11 cellular contexts compared by ENCODE assay signal in genomic region chr11:79087238-79087956, GRCh38.
DNase-seq lines count a peak whose midpoint lies in the region; ATAC-seq and TF ChIP-seq lines count a peak whose summit lies in the region.
"Had no signal": no experiment of that assay in that cellular context is flagged by ENCODE, and none has a peak within 500 bp of the region (broad histone marks: within the 10 kb centered on the region; RNA-seq: fewer than 3 reads in every experiment).

No MANE protein-coding gene starts in this region.

- H3K9me3 ChIP-seq in spleen (no peaks in the 10 kb centered on the region), HAP-1 (no peaks in the 10 kb centered on the region)
- H3K9me3 ChIP-seq: gastrocnemius medialis had no signal

- no peak for ATAC-seq in GM21526 (IDR thresholded peaks at IDR 0.05; ENCODE audit: low FRiP score, unreplicated experiment)

- H3K4me3 ChIP-seq in brain microvascular endothelial cell (ENCODE audit: low read depth, low read length), result no peak overlapping the region
- H3K4me3 ChIP-seq in spleen, result no peak overlapping the region
- no peak overlapping the region for H3K4me3 ChIP-seq in HAP-1
- H3K4me3 ChIP-seq: gastrocnemius medialis had no signal

- H3K4me1 ChIP-seq in spleen (peaks cover 0 to 4% (median 0%) of the 10 kb centered on the region in 6 donors), HAP-1 (no peaks in the 10 kb centered on the region)

- in situ Hi-C loops in brain microvascular endothelial cell (cut with HindIII; ENCODE audit: low pct_ligation_motif_present, low sequenced_read_pairs), result no loop called here
- in situ Hi-C loops in HAP-1 (cut with MboI; ENCODE audit: low sequenced_read_pairs), result no loop called here

- 68 to 73% (median 70%) methylated on average over 9 of the region's 9 CpGs for WGBS in spleen, 5 donors

- TF ChIP-seq POLR2A in spleen (IDR thresholded peaks at IDR 0.05), result no peak

- intact Hi-C loops in spleen (cut with DNase I; ENCODE audit: low total_unique reads), result no loop called here

- TF ChIP-seq CTCF in brain microvascular endothelial cell (IDR thresholded peaks at IDR 0.05; ENCODE audit: low read depth, low read length, missing control alignments), result no peak
- no peak for TF ChIP-seq CTCF in spleen (IDR thresholded peaks at IDR 0.05 in 8 of 11, conservative IDR thresholded peaks at IDR 0.05 in 3 of 11)

- H3K27ac ChIP-seq in brain microvascular endothelial cell (peak overlapping the region; percentile 6), spleen (no peak overlapping the region)

- peak; percentile 18 for DNase-seq in NCI-H82 (lab: John Stamatoyannopoulos, UW)
- DNase-seq in NCI-H82 treated with DMSO at 0.1 percent for 48 hours (lab: John Stamatoyannopoulos, UW; ENCODE audit: unreplicated experiment), result no peak
- DNase-seq in brain microvascular endothelial cell, result peak; percentile 43
- peak; percentile 42 for DNase-seq in iPS-NIHi7 (ENCODE audit: extremely low spot score)
- peak; percentile 87 for DNase-seq in smooth muscle cell of the brain vasculature (ENCODE audit: low read depth, low spot score)
- DNase-seq in spleen, result no peak
- DNase-seq in HAP-1 (ENCODE audit: low spot score in 2 of 2), result no peak
- DNase-seq: activated gamma-delta T cell treated with Interleukin-2 at 50 U/mL for 16 hours, NCI-H446 had no signal

- H3K27me3 ChIP-seq in brain microvascular endothelial cell (replicated peaks) (no peaks in the 10 kb centered on the region), spleen (replicated peaks in 1 of 7) (no peaks in the 10 kb centered on the region), HAP-1 (ENCODE audit: low read depth) (no peaks in the 10 kb centered on the region)
- H3K27me3 ChIP-seq: gastrocnemius medialis had no signal

- H3K36me3 ChIP-seq in brain microvascular endothelial cell (replicated peaks), result no peaks in the 10 kb centered on the region
- H3K36me3 ChIP-seq in spleen, result no peaks in the 10 kb centered on the region
- H3K36me3 ChIP-seq in HAP-1 (replicated peaks), result no peaks in the 10 kb centered on the region
- H3K36me3 ChIP-seq: gastrocnemius medialis had no signal

Comparison
In these comparisons a context has a peak if more than half of its experiments do, and no peak if none do; other contexts are left out.
1. DNase-seq: peak in NCI-H82 (single experiment), brain microvascular endothelial cell (single experiment), iPS-NIHi7 (single experiment) and smooth muscle cell of the brain vasculature (single experiment); none in NCI-H82 treated with DMSO at 0.1 percent for 48 hours (single experiment), spleen (single experiment) and HAP-1 (0 of 2).